In genomic region chr13:20188649-20189553, GRCh38 we compare ENCODE assay signal across 1 cellular context.
TF ChIP-seq lines count a peak whose summit lies in the region.

No MANE protein-coding gene starts in this region.

TF ChIP-seq in SK-N-SH, 30 proteins besides CTCF, POLR2A, EP300 and RAD21 (continued from another document):
- TF ChIP-seq TCF12 (IDR thresholded peaks at IDR 0.05) = no peak
- TF ChIP-seq USF1 (IDR thresholded peaks at IDR 0.05; ENCODE audit: borderline replicate concordance, low read depth) = no peak
- no peak; the same call in 1 of the 2 replicates for TF ChIP-seq MAX (IDR thresholded peaks at IDR 0.05; ENCODE audit: low read depth)
- TF ChIP-seq FOXM1 (IDR thresholded peaks at IDR 0.05; ENCODE audit: low read depth) = no peak
- no peak for TF ChIP-seq GABPA (IDR thresholded peaks at IDR 0.05; ENCODE audit: low read depth)
